Comparison of ENCODE assay signal across 15 cellular contexts in the genomic region with DNA sequence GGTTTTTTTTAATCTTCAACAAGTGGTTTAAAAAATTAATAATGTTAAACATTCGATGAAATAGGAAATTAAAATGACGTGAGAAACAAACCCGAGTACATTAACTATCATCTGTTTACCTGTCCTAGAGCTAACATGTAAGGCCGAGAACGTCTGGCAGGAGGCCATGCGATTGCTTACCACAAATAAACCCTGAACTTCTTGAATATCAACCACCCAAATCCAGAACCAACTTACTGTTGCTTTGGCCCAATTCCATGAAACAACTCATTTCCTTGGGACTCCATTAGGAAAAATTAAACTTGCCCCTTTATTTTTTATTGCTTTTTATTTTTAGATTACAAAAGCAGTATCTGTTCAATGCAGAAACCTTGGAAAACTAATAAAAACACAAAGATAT.
DNase-seq lines count a peak whose midpoint lies in the region; TF ChIP-seq lines count a peak whose summit lies in the region.
"Had no signal": no experiment of that assay in that cellular context is flagged by ENCODE, and none has a peak within 500 bp of the region (broad histone marks: within the 10 kb centered on the region; RNA-seq: fewer than 3 reads in every experiment).

No MANE protein-coding gene starts in this region.

- peaks cover 0 to 6% of the 10 kb centered on the region in 2 donors for H3K27me3 Mint-ChIP-seq in CD4-positive, alpha-beta memory T cell
- H3K27me3 Mint-ChIP-seq: effector memory CD8-positive, alpha-beta T cell had no signal

- peaks cover 0 to 2% (median 0%) of the 10 kb centered on the region in 8 donors for H3K9me3 Mint-ChIP-seq in CD4-positive, alpha-beta memory T cell

- no peaks in the 10 kb centered on the region for H3K36me3 ChIP-seq in CD4-positive, alpha-beta memory T cell (ENCODE audit: insufficient read depth, low read length)
- no peaks in the 10 kb centered on the region for H3K36me3 ChIP-seq in BE2C
- H3K36me3 ChIP-seq: heart left ventricle, upper lobe of left lung had no signal

- intact Hi-C loops in CD4-positive, alpha-beta memory T cell (cut with micrococcal nuclease), result no loop called here

- no peaks in the 10 kb centered on the region for H3K4me1 Mint-ChIP-seq in CD4-positive, alpha-beta memory T cell

- H3K4me3 ChIP-seq in fibroblast of mammary gland (ENCODE audit: control insufficient read depth, low read depth, low read length), result no peak overlapping the region
- H3K4me3 ChIP-seq in CD4-positive, alpha-beta memory T cell (ENCODE audit: low read length in 2 of 2), result no peak overlapping the region
- H3K4me3 ChIP-seq in BE2C (ENCODE audit: low read depth, low read length), result no peak overlapping the region
- H3K4me3 ChIP-seq: heart left ventricle, upper lobe of left lung had no signal

- H3K27ac ChIP-seq in 22Rv1, result peak overlapping the region; percentile 95
- no peak overlapping the region for H3K27ac ChIP-seq in CD4-positive, alpha-beta memory T cell (ENCODE audit: low read depth, low read length)
- H3K27ac ChIP-seq: heart left ventricle, upper lobe of left lung had no signal

- H3K36me3 Mint-ChIP-seq in CD4-positive, alpha-beta memory T cell, result no peaks in the 10 kb centered on the region

- H3K27ac Mint-ChIP-seq in CD4-positive, alpha-beta memory T cell, result no peak overlapping the region
- H3K27ac Mint-ChIP-seq: effector memory CD8-positive, alpha-beta T cell had no signal

- no peaks in the 10 kb centered on the region for H3K27me3 ChIP-seq in CD4-positive, alpha-beta memory T cell (ENCODE audit: insufficient read depth, low read length)
- H3K27me3 ChIP-seq in BE2C, result peaks cover 18% of the 10 kb centered on the region
- H3K27me3 ChIP-seq: heart left ventricle, upper lobe of left lung had no signal

- no peaks in the 10 kb centered on the region for H3K4me1 ChIP-seq in CD4-positive, alpha-beta memory T cell (ENCODE audit: insufficient read depth, low read length)
- no peaks in the 10 kb centered on the region for H3K4me1 ChIP-seq in BE2C
- H3K4me1 ChIP-seq: upper lobe of left lung had no signal

- H3K9me3 ChIP-seq in CD4-positive, alpha-beta memory T cell (ENCODE audit: control insufficient read depth in 1 of 2, low read length in 2 of 2), result no peaks in the 10 kb centered on the region
- no peaks in the 10 kb centered on the region for H3K9me3 ChIP-seq in BE2C
- H3K9me3 ChIP-seq: heart left ventricle, upper lobe of left lung had no signal

- peak; percentile 50 for DNase-seq in HT1080 (ENCODE audit: low read depth)
- peak; percentile 80 for DNase-seq in NCI-H748 (lab: John Stamatoyannopoulos, UW; ENCODE audit: unreplicated experiment)
- DNase-seq in fibroblast of mammary gland (ENCODE audit: low read depth), result peak; percentile 63
- no peak for DNase-seq in CD4-positive, alpha-beta memory T cell
- DNase-seq in BE2C, result no peak
- no peak for DNase-seq in RKO (ENCODE audit: low spot score)
- no peak for DNase-seq in NAMALWA (ENCODE audit: low spot score)
- DNase-seq: anterior cingulate cortex; effector memory CD8-positive, alpha-beta T cell; heart left ventricle; KBM-7; NCI-H524 treated with DMSO at 0.1 percent for 48 hours; stimulated activated CD4-positive, alpha-beta T cell treated with anti-CD3 and anti-CD28 coated beads, Interleukin-12 subunit alpha, Interleukin-12 subunit beta, amount 100 ng/mL, for 4 hours; upper lobe of left lung had no signal

- TF ChIP-seq CTCF in 22Rv1 (IDR thresholded peaks at IDR 0.05) (no peak), fibroblast of mammary gland (conservative IDR thresholded peaks at IDR 0.05; ENCODE audit: control insufficient read depth, insufficient read depth, low read depth, low read length) (no peak), BE2C (IDR thresholded peaks at IDR 0.05; ENCODE audit: low read depth, low read length) (no peak)

- CTCF ChIA-PET in CD4-positive, alpha-beta memory T cell (lab: Charles Lee; ENCODE audit: partially characterized antibody), result no interaction called here

- H3K4me3 Mint-ChIP-seq in CD4-positive, alpha-beta memory T cell, result no peak overlapping the region
- H3K4me3 Mint-ChIP-seq: effector memory CD8-positive, alpha-beta T cell had no signal

- POLR2A ChIA-PET in CD4-positive, alpha-beta memory T cell (lab: Charles Lee; ENCODE audit: partially characterized antibody), result no interaction called here

Comparison
In these comparisons a context has a peak if more than half of its experiments do, and no peak if none do; other contexts are left out.
1. DNase-seq: peak in HT1080 (single experiment), NCI-H748 (single experiment) and fibroblast of mammary gland (single experiment); none in CD4-positive, alpha-beta memory T cell (0 of 5), BE2C (single experiment), RKO (single experiment) and NAMALWA (single experiment).